In genomic region chr5:140114341-140115185, GRCh38 we compare ENCODE assay signal across 1 cellular context.
TF ChIP-seq lines count a peak whose summit lies in the region.

No MANE protein-coding gene starts in this region.

TF ChIP-seq in K562, 482 proteins besides CTCF, POLR2A, EP300 and RAD21 (continued from another document):
- TF ChIP-seq REST (CRISPR knock-in tag; IDR thresholded peaks at IDR 0.05; ENCODE audit: low read depth) (no peak), CHD1 (IDR thresholded peaks at IDR 0.05; ENCODE audit: low read length) (no peak), ZNF280A (IDR thresholded peaks at IDR 0.05; ENCODE audit: low read depth, partially characterized antibody) (no peak), ARID3B (CRISPR knock-in tag; IDR thresholded peaks at IDR 0.05; ENCODE audit: borderline replicate concordance) (no peak), KDM2B (CRISPR knock-in tag; IDR thresholded peaks at IDR 0.05) (peak; percentile 68; the same call in 1 of the 2 replicates), BRCA1 (IDR thresholded peaks at IDR 0.05) (no peak), BRCA1 (CRISPR knock-in tag; IDR thresholded peaks at IDR 0.05) (no peak), LARP7 (IDR thresholded peaks at IDR 0.05) (0 out of 2 replicates have a peak, but pooled peaks have one; percentile 40)
